ENCODE assay signal across 1 cellular context in genomic region chr18:3261035-3261392, GRCh38.
TF ChIP-seq lines count a peak whose summit lies in the region.

No MANE protein-coding gene starts in this region.

TF ChIP-seq in K562, 482 proteins besides CTCF, POLR2A, EP300 and RAD21 (continues in another document):
- no peak for TF ChIP-seq POLR2G (IDR thresholded peaks at IDR 0.05; ENCODE audit: low read depth, low read length)
- no peak for TF ChIP-seq USF1 (CRISPR knock-in tag; IDR thresholded peaks at IDR 0.05)
- TF ChIP-seq PTTG1 (tag; IDR thresholded peaks at IDR 0.05; ENCODE audit: low read depth), result no peak
- TF ChIP-seq NFYB (IDR thresholded peaks at IDR 0.05; ENCODE audit: extremely low read depth, insufficient read length), result no peak
- TF ChIP-seq NUFIP1 (IDR thresholded peaks at IDR 0.05; ENCODE audit: partially characterized antibody), result no peak
- no peak for TF ChIP-seq CXXC5 (CRISPR knock-in tag; IDR thresholded peaks at IDR 0.05)
- TF ChIP-seq SAP30 (IDR thresholded peaks at IDR 0.05; ENCODE audit: borderline replicate concordance, insufficient read depth, low read depth, low read length, poor library complexity, severe bottlenecking), result no peak
- 0 out of 4 replicates have a peak, but pooled peaks of 1 of the 2 experiments have one; percentile 35 for TF ChIP-seq CSDE1 (IDR thresholded peaks at IDR 0.05)
- no peak for TF ChIP-seq FOXJ2 (tag; IDR thresholded peaks at IDR 0.05)
- TF ChIP-seq TRIM28 (IDR thresholded peaks at IDR 0.05), result no peak
- no peak for TF ChIP-seq ZNF140 (CRISPR knock-in tag; IDR thresholded peaks at IDR 0.05)
- TF ChIP-seq POLR2AphosphoS5 (IDR thresholded peaks at IDR 0.05; ENCODE audit: control insufficient read depth, insufficient read depth, low read depth, low read length), result no peak
- no peak for TF ChIP-seq CREB5 (CRISPR knock-in tag; IDR thresholded peaks at IDR 0.05)
- TF ChIP-seq, protein P1, sequence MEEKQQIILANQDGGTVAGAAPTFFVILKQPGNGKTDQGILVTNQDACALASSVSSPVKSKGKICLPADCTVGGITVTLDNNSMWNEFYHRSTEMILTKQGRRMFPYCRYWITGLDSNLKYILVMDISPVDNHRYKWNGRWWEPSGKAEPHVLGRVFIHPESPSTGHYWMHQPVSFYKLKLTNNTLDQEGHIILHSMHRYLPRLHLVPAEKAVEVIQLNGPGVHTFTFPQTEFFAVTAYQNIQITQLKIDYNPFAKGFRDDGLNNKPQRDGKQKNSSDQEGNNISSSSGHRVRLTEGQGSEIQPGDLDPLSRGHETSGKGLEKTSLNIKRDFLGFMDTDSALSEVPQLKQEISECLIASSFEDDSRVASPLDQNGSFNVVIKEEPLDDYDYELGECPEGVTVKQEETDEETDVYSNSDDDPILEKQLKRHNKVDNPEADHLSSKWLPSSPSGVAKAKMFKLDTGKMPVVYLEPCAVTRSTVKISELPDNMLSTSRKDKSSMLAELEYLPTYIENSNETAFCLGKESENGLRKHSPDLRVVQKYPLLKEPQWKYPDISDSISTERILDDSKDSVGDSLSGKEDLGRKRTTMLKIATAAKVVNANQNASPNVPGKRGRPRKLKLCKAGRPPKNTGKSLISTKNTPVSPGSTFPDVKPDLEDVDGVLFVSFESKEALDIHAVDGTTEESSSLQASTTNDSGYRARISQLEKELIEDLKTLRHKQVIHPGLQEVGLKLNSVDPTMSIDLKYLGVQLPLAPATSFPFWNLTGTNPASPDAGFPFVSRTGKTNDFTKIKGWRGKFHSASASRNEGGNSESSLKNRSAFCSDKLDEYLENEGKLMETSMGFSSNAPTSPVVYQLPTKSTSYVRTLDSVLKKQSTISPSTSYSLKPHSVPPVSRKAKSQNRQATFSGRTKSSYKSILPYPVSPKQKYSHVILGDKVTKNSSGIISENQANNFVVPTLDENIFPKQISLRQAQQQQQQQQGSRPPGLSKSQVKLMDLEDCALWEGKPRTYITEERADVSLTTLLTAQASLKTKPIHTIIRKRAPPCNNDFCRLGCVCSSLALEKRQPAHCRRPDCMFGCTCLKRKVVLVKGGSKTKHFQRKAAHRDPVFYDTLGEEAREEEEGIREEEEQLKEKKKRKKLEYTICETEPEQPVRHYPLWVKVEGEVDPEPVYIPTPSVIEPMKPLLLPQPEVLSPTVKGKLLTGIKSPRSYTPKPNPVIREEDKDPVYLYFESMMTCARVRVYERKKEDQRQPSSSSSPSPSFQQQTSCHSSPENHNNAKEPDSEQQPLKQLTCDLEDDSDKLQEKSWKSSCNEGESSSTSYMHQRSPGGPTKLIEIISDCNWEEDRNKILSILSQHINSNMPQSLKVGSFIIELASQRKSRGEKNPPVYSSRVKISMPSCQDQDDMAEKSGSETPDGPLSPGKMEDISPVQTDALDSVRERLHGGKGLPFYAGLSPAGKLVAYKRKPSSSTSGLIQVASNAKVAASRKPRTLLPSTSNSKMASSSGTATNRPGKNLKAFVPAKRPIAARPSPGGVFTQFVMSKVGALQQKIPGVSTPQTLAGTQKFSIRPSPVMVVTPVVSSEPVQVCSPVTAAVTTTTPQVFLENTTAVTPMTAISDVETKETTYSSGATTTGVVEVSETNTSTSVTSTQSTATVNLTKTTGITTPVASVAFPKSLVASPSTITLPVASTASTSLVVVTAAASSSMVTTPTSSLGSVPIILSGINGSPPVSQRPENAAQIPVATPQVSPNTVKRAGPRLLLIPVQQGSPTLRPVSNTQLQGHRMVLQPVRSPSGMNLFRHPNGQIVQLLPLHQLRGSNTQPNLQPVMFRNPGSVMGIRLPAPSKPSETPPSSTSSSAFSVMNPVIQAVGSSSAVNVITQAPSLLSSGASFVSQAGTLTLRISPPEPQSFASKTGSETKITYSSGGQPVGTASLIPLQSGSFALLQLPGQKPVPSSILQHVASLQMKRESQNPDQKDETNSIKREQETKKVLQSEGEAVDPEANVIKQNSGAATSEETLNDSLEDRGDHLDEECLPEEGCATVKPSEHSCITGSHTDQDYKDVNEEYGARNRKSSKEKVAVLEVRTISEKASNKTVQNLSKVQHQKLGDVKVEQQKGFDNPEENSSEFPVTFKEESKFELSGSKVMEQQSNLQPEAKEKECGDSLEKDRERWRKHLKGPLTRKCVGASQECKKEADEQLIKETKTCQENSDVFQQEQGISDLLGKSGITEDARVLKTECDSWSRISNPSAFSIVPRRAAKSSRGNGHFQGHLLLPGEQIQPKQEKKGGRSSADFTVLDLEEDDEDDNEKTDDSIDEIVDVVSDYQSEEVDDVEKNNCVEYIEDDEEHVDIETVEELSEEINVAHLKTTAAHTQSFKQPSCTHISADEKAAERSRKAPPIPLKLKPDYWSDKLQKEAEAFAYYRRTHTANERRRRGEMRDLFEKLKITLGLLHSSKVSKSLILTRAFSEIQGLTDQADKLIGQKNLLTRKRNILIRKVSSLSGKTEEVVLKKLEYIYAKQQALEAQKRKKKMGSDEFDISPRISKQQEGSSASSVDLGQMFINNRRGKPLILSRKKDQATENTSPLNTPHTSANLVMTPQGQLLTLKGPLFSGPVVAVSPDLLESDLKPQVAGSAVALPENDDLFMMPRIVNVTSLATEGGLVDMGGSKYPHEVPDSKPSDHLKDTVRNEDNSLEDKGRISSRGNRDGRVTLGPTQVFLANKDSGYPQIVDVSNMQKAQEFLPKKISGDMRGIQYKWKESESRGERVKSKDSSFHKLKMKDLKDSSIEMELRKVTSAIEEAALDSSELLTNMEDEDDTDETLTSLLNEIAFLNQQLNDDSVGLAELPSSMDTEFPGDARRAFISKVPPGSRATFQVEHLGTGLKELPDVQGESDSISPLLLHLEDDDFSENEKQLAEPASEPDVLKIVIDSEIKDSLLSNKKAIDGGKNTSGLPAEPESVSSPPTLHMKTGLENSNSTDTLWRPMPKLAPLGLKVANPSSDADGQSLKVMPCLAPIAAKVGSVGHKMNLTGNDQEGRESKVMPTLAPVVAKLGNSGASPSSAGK (IDR thresholded peaks at IDR 0.05), result 0 out of 2 replicates have a peak, but pooled peaks have one; percentile 35
- TF ChIP-seq ZC3H11A (IDR thresholded peaks at IDR 0.05; ENCODE audit: low read depth, low read length), result no peak
- TF ChIP-seq ETS1 (conservative IDR thresholded peaks at IDR 0.05; ENCODE audit: control insufficient read depth, low read depth, low read length), result no peak
- TF ChIP-seq EHMT2 (IDR thresholded peaks at IDR 0.05), result no peak
- TF ChIP-seq TRIM25 (IDR thresholded peaks at IDR 0.05; ENCODE audit: borderline replicate concordance), result no peak
- no peak for TF ChIP-seq PML (IDR thresholded peaks at IDR 0.05; ENCODE audit: low read length)
- no peak for TF ChIP-seq ZNF518B (CRISPR knock-in tag; IDR thresholded peaks at IDR 0.05)
- TF ChIP-seq, protein P2, sequence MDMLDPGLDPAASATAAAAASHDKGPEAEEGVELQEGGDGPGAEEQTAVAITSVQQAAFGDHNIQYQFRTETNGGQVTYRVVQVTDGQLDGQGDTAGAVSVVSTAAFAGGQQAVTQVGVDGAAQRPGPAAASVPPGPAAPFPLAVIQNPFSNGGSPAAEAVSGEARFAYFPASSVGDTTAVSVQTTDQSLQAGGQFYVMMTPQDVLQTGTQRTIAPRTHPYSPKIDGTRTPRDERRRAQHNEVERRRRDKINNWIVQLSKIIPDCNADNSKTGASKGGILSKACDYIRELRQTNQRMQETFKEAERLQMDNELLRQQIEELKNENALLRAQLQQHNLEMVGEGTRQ (CRISPR knock-in tag; IDR thresholded peaks at IDR 0.05), result no peak
- no peak for TF ChIP-seq GTF2B (IDR thresholded peaks at IDR 0.05; ENCODE audit: extremely low read depth, insufficient read length)
- no peak for TF ChIP-seq ZNF764 (CRISPR knock-in tag; IDR thresholded peaks at IDR 0.05; ENCODE audit: low read depth)
- TF ChIP-seq CEBPB (tag; IDR thresholded peaks at IDR 0.05), result no peak
- TF ChIP-seq, protein P3, sequence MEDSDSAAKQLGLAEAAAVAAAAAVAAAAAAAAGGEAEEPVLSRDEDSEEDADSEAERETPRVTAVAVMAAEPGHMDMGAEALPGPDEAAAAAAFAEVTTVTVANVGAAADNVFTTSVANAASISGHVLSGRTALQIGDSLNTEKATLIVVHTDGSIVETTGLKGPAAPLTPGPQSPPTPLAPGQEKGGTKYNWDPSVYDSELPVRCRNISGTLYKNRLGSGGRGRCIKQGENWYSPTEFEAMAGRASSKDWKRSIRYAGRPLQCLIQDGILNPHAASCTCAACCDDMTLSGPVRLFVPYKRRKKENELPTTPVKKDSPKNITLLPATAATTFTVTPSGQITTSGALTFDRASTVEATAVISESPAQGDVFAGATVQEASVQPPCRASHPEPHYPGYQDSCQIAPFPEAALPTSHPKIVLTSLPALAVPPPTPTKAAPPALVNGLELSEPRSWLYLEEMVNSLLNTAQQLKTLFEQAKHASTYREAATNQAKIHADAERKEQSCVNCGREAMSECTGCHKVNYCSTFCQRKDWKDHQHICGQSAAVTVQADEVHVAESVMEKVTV (CRISPR knock-in tag; IDR thresholded peaks at IDR 0.05), result no peak
- TF ChIP-seq HBP1 (CRISPR knock-in tag; IDR thresholded peaks at IDR 0.05), result no peak
- TF ChIP-seq MED1 (CRISPR knock-in tag; IDR thresholded peaks at IDR 0.05; ENCODE audit: borderline replicate concordance), result no peak
